ENCODE assay signal across 9 cellular contexts in the genomic region with DNA sequence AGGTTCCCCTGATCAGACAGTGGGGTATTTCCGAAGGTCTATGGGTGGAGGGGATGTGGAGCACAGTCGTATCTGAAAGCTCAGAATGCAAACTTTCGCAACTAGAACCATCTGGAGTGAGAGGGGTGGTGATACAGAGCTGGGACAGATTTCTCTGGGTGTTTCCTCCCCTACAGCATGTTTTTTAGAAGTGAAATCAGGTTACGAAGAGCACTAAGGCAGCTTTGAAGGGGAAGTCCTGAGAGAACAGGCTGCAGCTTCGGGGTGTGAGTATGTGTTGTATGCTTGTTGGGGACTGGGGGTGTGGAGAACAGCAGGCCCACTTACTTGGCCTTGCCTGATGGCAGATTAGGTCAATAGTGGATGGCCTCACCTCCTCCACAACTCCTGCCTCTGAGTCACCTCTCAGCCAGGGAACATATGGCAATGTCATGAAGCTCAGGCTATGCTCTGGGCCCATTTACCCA.
A peak's percentile ranks its signal among the peaks of the same experiment; 100 is the strongest.
DNase-seq lines count a peak whose midpoint lies in the region; ATAC-seq and TF ChIP-seq lines count a peak whose summit lies in the region.
"Had no signal": no experiment of that assay in that cellular context is flagged by ENCODE, and none has a peak within 500 bp of the region (broad histone marks: within the 10 kb centered on the region; RNA-seq: fewer than 3 reads in every experiment).

No MANE protein-coding gene starts in this region.

- H3K27me3 Mint-ChIP-seq in activated T-cell treated with anti-CD3 and anti-CD28 coated beads, Interleukin-2, amount 50 U/mL, for 4 hours (ENCODE audit: low read depth), result no peaks in the 10 kb centered on the region

- H3K36me3 ChIP-seq in transverse colon, result no peaks in the 10 kb centered on the region

- no peaks in the 10 kb centered on the region for H3K4me1 ChIP-seq in transverse colon

- no peaks in the 10 kb centered on the region for H3K9me3 ChIP-seq in transverse colon

- DNase-seq in activated CD4-positive, CD25-positive, alpha-beta regulatory T cell treated with anti-CD3 and anti-CD28 coated beads, Interleukin-2, amount 50 U/mL, for 72 hours, result no peak
- DNase-seq in activated T-cell treated with anti-CD3 and anti-CD28 coated beads, Interleukin-2, amount 50 U/mL, for 4 hours, result peak; percentile 29
- DNase-seq in stimulated activated naive CD8-positive, alpha-beta T cell treated with anti-CD3 and anti-CD28 coated beads, Interleukin-15, Interleukin-2, amounts not matched to agents 100 U/mL and 50 U/mL, for 24 hours, result peak; percentile 55
- DNase-seq in transverse colon (no peak), lower leg skin (ENCODE audit: low spot score in 2 of 2) (no peak), NCI-H1930 (lab: John Stamatoyannopoulos, UW) (no peak)

- TF ChIP-seq CTCF in transverse colon (IDR thresholded peaks at IDR 0.05) (no peak), lower leg skin (IDR thresholded peaks at IDR 0.05) (no peak)

- TF ChIP-seq EP300 in transverse colon (IDR thresholded peaks at IDR 0.05; ENCODE audit: low read depth), result no peak

- no peaks in the 10 kb centered on the region for H3K36me3 Mint-ChIP-seq in activated T-cell treated with anti-CD3 and anti-CD28 coated beads, Interleukin-2, amount 50 U/mL, for 4 hours (ENCODE audit: insufficient read depth)

- peaks cover 74% of the 10 kb centered on the region for H3K4me1 Mint-ChIP-seq in activated T-cell treated with anti-CD3 and anti-CD28 coated beads, Interleukin-2, amount 50 U/mL, for 4 hours (ENCODE audit: low read depth)

- peak overlapping the region; percentile 34 for H3K4me3 Mint-ChIP-seq in activated T-cell treated with anti-CD3 and anti-CD28 coated beads, Interleukin-2, amount 50 U/mL, for 4 hours

- H3K4me3 ChIP-seq in transverse colon (no peak overlapping the region), lower leg skin (ENCODE audit: low read depth, poor library complexity, severe bottlenecking) (no peak overlapping the region)

- peak; percentile 61 to 64 for ATAC-seq in activated CD4-positive, CD25-positive, alpha-beta regulatory T cell treated with anti-CD3 and anti-CD28 coated beads, Interleukin-2, amount 50 U/mL, for 24 hours
- ATAC-seq in HG03095 (IDR thresholded peaks at IDR 0.05; ENCODE audit: unreplicated experiment), result peak; percentile 64
- ATAC-seq in activated T-cell treated with anti-CD3 and anti-CD28 coated beads, Interleukin-2, amount 50 U/mL, for 4 hours, result peak; percentile 66 to 67
- peak; percentile 58 for ATAC-seq in stimulated activated naive CD8-positive, alpha-beta T cell treated with anti-CD3 and anti-CD28 coated beads, Interleukin-15, Interleukin-2, amounts not matched to agents 100 U/mL and 50 U/mL, for 24 hours

- intact Hi-C loops in transverse colon (cut with DNase I; ENCODE audit: low total_unique reads), result no loop called here
- intact Hi-C loops in lower leg skin (cut with DNase I; ENCODE audit: low total_unique reads), result no loop called here

- peak overlapping the region in 1 of 4 donors; percentile 29 for H3K27ac ChIP-seq in transverse colon
- H3K27ac ChIP-seq: VCaP had no signal

- in situ Hi-C loops in transverse colon (cut with MboI; ENCODE audit: low pct_ligation_motif_present in 1 of 4, low pct_unique_long_range_greater_than_20kb in 1 of 4, low sequenced_read_pairs in 3 of 4), result no loop called here

- WGBS in transverse colon (ENCODE audit: low coverage in 1 of 2), 2 donors, result 76% methylated on average over 5 of the region's 5 CpGs; no CpG with 5 or more reads in 1 of the 2 donors
- 70 to 76% methylated on average over 5 of the region's 5 CpGs for WGBS in lower leg skin, 2 donors

- no peaks in the 10 kb centered on the region for H3K27me3 ChIP-seq in transverse colon

- H3K9me3 Mint-ChIP-seq in activated T-cell treated with anti-CD3 and anti-CD28 coated beads, Interleukin-2, amount 50 U/mL, for 4 hours, result peaks cover 6% of the 10 kb centered on the region

- TF ChIP-seq POLR2A in transverse colon (IDR thresholded peaks at IDR 0.05) (no peak), lower leg skin (IDR thresholded peaks at IDR 0.05) (no peak)

Comparison
In these comparisons a context has a peak if more than half of its experiments do, and no peak if none do; other contexts are left out.
1. DNase-seq: peak in activated T-cell treated with anti-CD3 and anti-CD28 coated beads, Interleukin-2, amount 50 U/mL, for 4 hours (single experiment) and stimulated activated naive CD8-positive, alpha-beta T cell treated with anti-CD3 and anti-CD28 coated beads, Interleukin-15, Interleukin-2, amounts not matched to agents 100 U/mL and 50 U/mL, for 24 hours (single experiment); none in activated CD4-positive, CD25-positive, alpha-beta regulatory T cell treated with anti-CD3 and anti-CD28 coated beads, Interleukin-2, amount 50 U/mL, for 72 hours (single experiment), transverse colon (single experiment), lower leg skin (0 of 2) and NCI-H1930 (0 of 2).
2. Peak in every context shown above with its lines, with median percentiles within 50 percentile points of each other: ATAC-seq.